In genomic region chr11:560305-561147, GRCh38 we compare ENCODE assay signal across 8 cellular contexts. TPM values are rescaled to one million over a fixed set of nuclear protein-coding genes. Genes with fewer than 3 reads are reported as not detected.
DNase-seq lines count a peak whose midpoint lies in the region; TF ChIP-seq lines count a peak whose summit lies in the region.

Gene LMNTD2, minus strand, starts transcription at chr11:560738. Its CDS starts 22 bp downstream, at chr11:560716.
Gene RASSF7, plus strand, starts transcription at chr11:560970. Its CDS starts 799 bp downstream, at chr11:561769.

- H3K4me3 Mint-ChIP-seq in activated naive CD4-positive, alpha-beta T cell treated with anti-CD3 and anti-CD28 coated beads for 36 hours: peak within 1 kb of the TSS; percentile 84

- no peaks in the 10 kb centered on the region for H3K9me3 ChIP-seq in MM.1S (replicated peaks; ENCODE audit: insufficient read depth, low read length)
- H3K9me3 ChIP-seq in osteoblast (ENCODE audit: low read depth, low read length): no peaks in the 10 kb centered on the region
- H3K9me3 ChIP-seq in testis: no peaks in the 10 kb centered on the region

- H3K79me2 ChIP-seq in MM.1S (ENCODE audit: low read length) (peaks cover 15% of the 10 kb centered on the region), osteoblast (ENCODE audit: insufficient read depth, low read length) (no peaks in the 10 kb centered on the region)

- DNase-seq in ELR (ENCODE audit: low read depth) (peak; percentile 87), H7 (peak; percentile 100), MM.1S (peak; percentile 94), SK-MEL-5 (ENCODE audit: low read depth, low spot score) (peak; percentile 85), glomerular visceral epithelial cell (ENCODE audit: extremely low spot score) (peak; percentile 92), osteoblast (ENCODE audit: insufficient read length, low spot score, missing footprints) (peak; percentile 100), testis (peak; percentile 94)
- peak; percentile 95 for DNase-seq in activated naive CD4-positive, alpha-beta T cell treated with anti-CD3 and anti-CD28 coated beads for 36 hours

- peaks cover 12% of the 10 kb centered on the region for H3K4me1 Mint-ChIP-seq in activated naive CD4-positive, alpha-beta T cell treated with anti-CD3 and anti-CD28 coated beads for 36 hours (ENCODE audit: low read depth)

- H3K4me2 ChIP-seq in MM.1S (ENCODE audit: low read depth, low read length) (peak within 1 kb of the TSS; percentile 98), osteoblast (ENCODE audit: insufficient read depth, low read length) (peak within 1 kb of the TSS; percentile 85)

- CTCF ChIA-PET in activated naive CD4-positive, alpha-beta T cell treated with anti-CD3 and anti-CD28 coated beads for 36 hours (lab: Charles Lee): interaction anchor here (0.6 kb wide), 1 partner anchor 90 kb away, joined by 3 read pairs; no protein-coding TSS in a partner anchor

- no peak for TF ChIP-seq POLR2A in testis (IDR thresholded peaks at IDR 0.05)

- H3K9me3 Mint-ChIP-seq in activated naive CD4-positive, alpha-beta T cell treated with anti-CD3 and anti-CD28 coated beads for 36 hours: no peaks in the 10 kb centered on the region

- H3K4me1 ChIP-seq in MM.1S (ENCODE audit: low read length): peaks cover 6% of the 10 kb centered on the region
- H3K4me1 ChIP-seq in osteoblast (ENCODE audit: insufficient read depth, low read length): peaks cover 8% of the 10 kb centered on the region
- H3K4me1 ChIP-seq in testis: no peaks in the 10 kb centered on the region

- peaks cover 3% of the 10 kb centered on the region for H3K27me3 Mint-ChIP-seq in activated naive CD4-positive, alpha-beta T cell treated with anti-CD3 and anti-CD28 coated beads for 36 hours (ENCODE audit: low read depth)

- H3K36me3 ChIP-seq in H7 (replicated peaks; ENCODE audit: control insufficient read depth, insufficient read depth, low read length): no peaks in the 10 kb centered on the region; the same call in 1 of the 2 replicates
- H3K36me3 ChIP-seq in MM.1S (replicated peaks; ENCODE audit: insufficient read depth, low read length): no peaks in the 10 kb centered on the region
- H3K36me3 ChIP-seq in osteoblast (ENCODE audit: insufficient read depth, low read length): no peaks in the 10 kb centered on the region
- H3K36me3 ChIP-seq in testis (ENCODE audit: low read depth, missing control alignments): no peaks in the 10 kb centered on the region

- H2AFZ ChIP-seq in MM.1S (ENCODE audit: low read length) (peak within 1 kb of the TSS; percentile 71), osteoblast (ENCODE audit: low read length) (peak within 1 kb of the TSS; percentile 56)

- H3K27ac ChIP-seq in MM.1S (ENCODE audit: low read length) (peak within 1 kb of the TSS; percentile 15; the same call in 1 of the 2 replicates), osteoblast (ENCODE audit: low read depth, low read length) (no peak within 1 kb of the TSS), testis (peak within 1 kb of the TSS in 1 of 2 donors; percentile 19)

- in situ Hi-C loops in SK-MEL-5 (cut with HindIII; ENCODE audit: low pct_unique_long_range_greater_than_20kb, low sequenced_read_pairs): no loop called here

- H3K27me3 ChIP-seq in H7 (ENCODE audit: control insufficient read depth, insufficient read depth, low read length) (peaks cover 37% of the 10 kb centered on the region), MM.1S (replicated peaks; ENCODE audit: insufficient read depth, low read length) (peaks cover 24% of the 10 kb centered on the region), osteoblast (ENCODE audit: insufficient read depth, low read length) (peaks cover 29% of the 10 kb centered on the region), testis (no peaks in the 10 kb centered on the region)

- H3K9ac ChIP-seq in MM.1S (ENCODE audit: low read length): peak within 1 kb of the TSS; percentile 78

- H3K27ac Mint-ChIP-seq in activated naive CD4-positive, alpha-beta T cell treated with anti-CD3 and anti-CD28 coated beads for 36 hours: peak within 1 kb of the TSS; percentile 76

- intact Hi-C loops in activated naive CD4-positive, alpha-beta T cell treated with anti-CD3 and anti-CD28 coated beads for 36 hours (cut with micrococcal nuclease): loop anchor here (1.0 to 5.0 kb wide), 6 partner anchors 8 to 237 kb away; partner anchors contain the start of genes DEAF1, PHRF1, RNH1 and SLC25A22
- intact Hi-C loops in testis (cut with DNase I; ENCODE audit: low total_unique reads): no loop called here

- H3K36me3 Mint-ChIP-seq in activated naive CD4-positive, alpha-beta T cell treated with anti-CD3 and anti-CD28 coated beads for 36 hours (ENCODE audit: low read depth): peaks cover 3% of the 10 kb centered on the region

- peak within 1 kb of the TSS; percentile 77 for H3K4me3 ChIP-seq in H7 (ENCODE audit: insufficient read depth, low read depth, low read length)
- H3K4me3 ChIP-seq in MM.1S (ENCODE audit: low read length): peak within 1 kb of the TSS; percentile 84
- H3K4me3 ChIP-seq in osteoblast (ENCODE audit: insufficient read depth, low read length): peak within 1 kb of the TSS; percentile 75
- peak within 1 kb of the TSS; percentile 67 to 69 for H3K4me3 ChIP-seq in testis

- no peaks in the 10 kb centered on the region for H3K9me2 ChIP-seq in MM.1S (replicated peaks; ENCODE audit: insufficient read depth, low read length)

- TF ChIP-seq CTCF in MM.1S (IDR thresholded peaks at IDR 0.05; ENCODE audit: low read length): no peak
- TF ChIP-seq CTCF in osteoblast (IDR thresholded peaks at IDR 0.05; ENCODE audit: extremely low read depth, low read depth, low read length): no peak
- no peak for TF ChIP-seq CTCF in testis (IDR thresholded peaks at IDR 0.05)

- H3F3A ChIP-seq in MM.1S (ENCODE audit: insufficient read depth, low read length): 0 out of 2 replicates have a peak, but pooled peaks cover under 1% of the 10 kb centered on the region

- WGBS in testis, 2 donors: 4% methylated on average over 57 of the region's 95 CpGs; no CpG with 5 or more reads in 1 of the 2 donors

- H4K20me1 ChIP-seq in MM.1S (ENCODE audit: insufficient read depth, low read length): no peaks in the 10 kb centered on the region
- peaks cover 5% of the 10 kb centered on the region for H4K20me1 ChIP-seq in osteoblast (ENCODE audit: insufficient read depth, low read length)

RNA-seq across cellular contexts. Expression of gene LMNTD2, which starts in this region (rescaled TPM):
- 2.7 and 4.0 TPM in 2 replicates for total RNA-seq in H7 (2014; rRNA removed; shearing (Covaris generic))
- 1.8 and 2.1 TPM in 2 replicates for total RNA-seq in SK-MEL-5 (2014; rRNA removed; shearing (Covaris generic))
- polyA plus RNA-seq in SK-MEL-5 (2015; cell fraction: cytosol; rRNA removed): 2.2 and 2.8 TPM in 2 replicates
- 21.0 and 34.7 TPM in 2 replicates for polyA plus RNA-seq in SK-MEL-5 (2015; cell fraction: nucleus; rRNA removed)
- total RNA-seq in activated naive CD4-positive, alpha-beta T cell treated with anti-CD3 and anti-CD28 coated beads for 36 hours: 1 to 10 TPM; 4.5 to 5.2 TPM
- total RNA-seq in osteoblast: 0.29 and 0.36 TPM in 2 replicates
- 10 to 100 TPM; 29.2 to 59.9 TPM for total RNA-seq in testis
- 26.1 TPM for polyA plus RNA-seq in testis (ENCODE audit: insufficient read depth, low read depth, low replicate concordance)

RNA-seq across cellular contexts. Expression of gene RASSF7, which starts in this region (rescaled TPM):
- 28.2 and 37.0 TPM in 2 replicates for total RNA-seq in H7 (2014; rRNA removed; shearing (Covaris generic))
- 7.8 and 8.0 TPM in 2 replicates for total RNA-seq in SK-MEL-5 (2014; rRNA removed; shearing (Covaris generic))
- 9.5 and 13.2 TPM in 2 replicates for polyA plus RNA-seq in SK-MEL-5 (2015; cell fraction: cytosol; rRNA removed)
- polyA plus RNA-seq in SK-MEL-5 (2015; cell fraction: nucleus; rRNA removed): 45.7 and 65.8 TPM in 2 replicates
- total RNA-seq in activated naive CD4-positive, alpha-beta T cell treated with anti-CD3 and anti-CD28 coated beads for 36 hours: 1 to 10 TPM; 8.3 to 9.9 TPM
- total RNA-seq in osteoblast (2.4 and 6.2 TPM in 2 replicates), testis (10 to 100 TPM; 22.0 to 35.7 TPM)
- polyA plus RNA-seq in testis (ENCODE audit: insufficient read depth, low read depth, low replicate concordance): 13.2 TPM
